1 cellular context compared by ENCODE assay signal in genomic region chr4:38967260-38968095, GRCh38.
A peak's percentile ranks its signal among the peaks of the same experiment; 100 is the strongest.
TF ChIP-seq lines count a peak whose summit lies in the region.

No MANE protein-coding gene starts in this region.

TF ChIP-seq in K562, 482 proteins besides CTCF, POLR2A, EP300 and RAD21 (continued from another document and continues in another):
- TF ChIP-seq BRD9 (IDR thresholded peaks at IDR 0.05; ENCODE audit: low read depth, partially characterized antibody) (peak; percentile 83), POLR3A (IDR thresholded peaks at IDR 0.05; ENCODE audit: borderline replicate concordance, extremely low read depth, insufficient read depth, insufficient read length) (no peak), TRIM25 (IDR thresholded peaks at IDR 0.05; ENCODE audit: borderline replicate concordance) (no peak), CEBPB (tag; IDR thresholded peaks at IDR 0.05) (peak; percentile 34; the same call in 1 of the 2 replicates), POLR2B (IDR thresholded peaks at IDR 0.05; ENCODE audit: low read depth, partially characterized antibody) (no peak), XRCC3 (IDR thresholded peaks at IDR 0.05) (no peak), ATF6 (CRISPR knock-in tag; IDR thresholded peaks at IDR 0.05) (no peak), JUN (IDR thresholded peaks at IDR 0.05; ENCODE audit: borderline replicate concordance, low read depth, low read length) (peak; percentile 93), JUN (CRISPR knock-in tag; IDR thresholded peaks at IDR 0.05; ENCODE audit: borderline replicate concordance) (no peak), POLR2AphosphoS5 (IDR thresholded peaks at IDR 0.05; ENCODE audit: control insufficient read depth, insufficient read depth, low read depth, low read length) (no peak), ZKSCAN3 (CRISPR knock-in tag; IDR thresholded peaks at IDR 0.05) (no peak), ZNF76 (CRISPR knock-in tag; IDR thresholded peaks at IDR 0.05; ENCODE audit: borderline replicate concordance) (no peak), CHD4 (IDR thresholded peaks at IDR 0.05; ENCODE audit: insufficient read depth, insufficient replicate concordance, low read depth, low read length, poor library complexity, severe bottlenecking) (no peak), PTTG1 (tag; IDR thresholded peaks at IDR 0.05; ENCODE audit: low read depth) (peak; percentile 73; the same call in 1 of the 2 replicates), TAF1 (IDR thresholded peaks at IDR 0.05; ENCODE audit: control insufficient read depth, extremely low read depth, insufficient read depth, low read length, severe bottlenecking) (no peak), RBM17 (IDR thresholded peaks at IDR 0.05; ENCODE audit: borderline replicate concordance, low read depth, low read length) (no peak), L3MBTL2 (IDR thresholded peaks at IDR 0.05) (peak; percentile 75), TFE3 (CRISPR knock-in tag; IDR thresholded peaks at IDR 0.05) (no peak), FOXP1 (CRISPR knock-in tag; IDR thresholded peaks at IDR 0.05) (no peak), NCOA1 (IDR thresholded peaks at IDR 0.05; ENCODE audit: low read depth) (no peak), SMAD2 (IDR thresholded peaks at IDR 0.05; ENCODE audit: low read depth, low read length) (no peak), HEY1 (CRISPR knock-in tag; IDR thresholded peaks at IDR 0.05; ENCODE audit: borderline replicate concordance) (no peak), ATF7 (IDR thresholded peaks at IDR 0.05) (peak; percentile 89), MEIS2 (IDR thresholded peaks at IDR 0.05; ENCODE audit: partially characterized antibody) (no peak), CBFB (CRISPR knock-in tag; IDR thresholded peaks at IDR 0.05) (no peak), CHD2 (IDR thresholded peaks at IDR 0.05; ENCODE audit: low read depth, low read length) (no peak), NFE2L1 (tag; IDR thresholded peaks at IDR 0.05; ENCODE audit: borderline replicate concordance, low read depth) (no peak), ATF4 (CRISPR knock-in tag; IDR thresholded peaks at IDR 0.05) (peak; percentile 95), BRF2 (IDR thresholded peaks at IDR 0.05; ENCODE audit: borderline replicate concordance, insufficient read depth, insufficient read length) (no peak), CHD1 (IDR thresholded peaks at IDR 0.05; ENCODE audit: low read length) (no peak), THRAP3 (IDR thresholded peaks at IDR 0.05; ENCODE audit: borderline replicate concordance) (no peak), ETS2 (tag; IDR thresholded peaks at IDR 0.05; ENCODE audit: borderline replicate concordance, poor library complexity, severe bottlenecking) (no peak), SREBF1 (IDR thresholded peaks at IDR 0.05; ENCODE audit: borderline replicate concordance, low read depth, low read length) (no peak), AFF1 (IDR thresholded peaks at IDR 0.05; ENCODE audit: low read depth in 1 of 2, partially characterized antibody in 2 of 2) (peak in 1 of 2 experiments; percentile 71), GTF2E2 (tag; IDR thresholded peaks at IDR 0.05) (peak; percentile 88), MTA3 (IDR thresholded peaks at IDR 0.05; ENCODE audit: borderline replicate concordance) (no peak), FOS (IDR thresholded peaks at IDR 0.05; ENCODE audit: extremely low read depth, insufficient read length) (no peak), MTA1 (IDR thresholded peaks at IDR 0.05; ENCODE audit: borderline replicate concordance) (no peak), ERF (CRISPR knock-in tag; IDR thresholded peaks at IDR 0.05) (no peak), C11orf30 (IDR thresholded peaks at IDR 0.05; ENCODE audit: low read depth) (no peak), MIER1 (IDR thresholded peaks at IDR 0.05; ENCODE audit: low read depth) (no peak), CBX5 (IDR thresholded peaks at IDR 0.05; ENCODE audit: borderline replicate concordance, low read depth) (no peak), U2AF1 (optimal IDR thresholded peaks at IDR 0.05; ENCODE audit: low read depth, low read length) (no peak), NUFIP1 (IDR thresholded peaks at IDR 0.05; ENCODE audit: partially characterized antibody) (no peak), MNT (conservative IDR thresholded peaks at IDR 0.05) (no peak), SAP30 (IDR thresholded peaks at IDR 0.05; ENCODE audit: borderline replicate concordance, insufficient read depth, low read depth, low read length, poor library complexity, severe bottlenecking) (no peak), POLR2G (IDR thresholded peaks at IDR 0.05; ENCODE audit: low read depth, low read length) (no peak), E2F8 (IDR thresholded peaks at IDR 0.05; ENCODE audit: low read depth, partially characterized antibody) (no peak), NR2C2 (CRISPR knock-in tag; IDR thresholded peaks at IDR 0.05) (no peak), NR2C2 (tag; IDR thresholded peaks at IDR 0.05) (peak; percentile 49; the same call in 1 of the 2 replicates), ZNF174 (CRISPR knock-in tag; IDR thresholded peaks at IDR 0.05) (no peak), NR0B1 (IDR thresholded peaks at IDR 0.05; ENCODE audit: partially characterized antibody) (no peak), RAD51 (IDR thresholded peaks at IDR 0.05; ENCODE audit: borderline replicate concordance, low read depth) (no peak)
